Comparison of ENCODE assay signal across 8 cellular contexts in genomic region chr22:39319284-39320170, GRCh38. TPM values are rescaled to one million over a fixed set of nuclear protein-coding genes. Genes with fewer than 3 reads are reported as not detected.
A peak's percentile ranks its signal among the peaks of the same experiment; 100 is the strongest.
DNase-seq lines count a peak whose midpoint lies in the region; FAIRE-seq and TF ChIP-seq lines count a peak whose summit lies in the region.

RPL3 (minus strand) TSS chr22:39319623; CDS start chr22:39319597, 26 bp downstream.

- 2% methylated on average over 73 of the region's 73 CpGs; no CpG with 5 or more reads in 1 of the 2 experiments for WGBS in H1 (ENCODE audit: extremely low coverage in 1 of 2, insufficient coverage in 1 of 2, insufficient read length in 1 of 2, insufficient replicate concordance in 2 of 2, low coverage in 1 of 2, low lambda C conversion rate in 2 of 2, missing lambda C conversion rate in 1 of 2), 2 experiments
- whole genome bisulfite sequencing in mesenchymal stem cell, result under 1% methylated on average over 70 of the region's 73 CpGs

- FAIRE-seq in H1 (lab: Jason Lieb, UNC), result no peak

- peak; percentile 99 for DNase-seq in CMK (ENCODE audit: low read depth)
- peak; percentile 94 for DNase-seq in GM20000 (ENCODE audit: low spot score)
- DNase-seq in HT1080 (ENCODE audit: low read depth), result peak; percentile 98
- DNase-seq in NOMO-1 treated with DMSO at 0.1 percent for 48 hours (lab: John Stamatoyannopoulos, UW; ENCODE audit: unreplicated experiment), result peak; percentile 99
- peak; percentile 92 to 99 (median 98) for DNase-seq in activated CD8-positive, alpha-beta memory T cell treated with anti-CD3 and anti-CD28 coated beads for 48 hours (ENCODE audit: low read depth in 2 of 3, low spot score in 2 of 3)
- DNase-seq in H1 (ENCODE audit: low read depth in 1 of 2, low spot score in 2 of 2), result peak; percentile 90 to 99
- peak; percentile 98 for DNase-seq in mesenchymal stem cell
- DNase-seq in stimulated activated CD8-positive, alpha-beta memory T cell treated with anti-CD3 and anti-CD28 coated beads, Interleukin-12 subunit alpha, Interleukin-12 subunit beta, amount 100 ng/mL, for 4 hours (ENCODE audit: low read depth), result peak; percentile 94

- H3K4me3 ChIP-seq in H1 (ENCODE audit: extremely low read depth in 1 of 4, insufficient read depth in 2 of 4, low read depth in 3 of 4, low read length in 4 of 4) (peak within 1 kb of the TSS; percentile 95 to 99 (median 98)), mesenchymal stem cell (ENCODE audit: insufficient read depth in 1 of 2, low read depth in 1 of 2, low read length in 2 of 2) (peak within 1 kb of the TSS; percentile 84 to 99)

- peaks cover 3% of the 10 kb centered on the region for H3K79me1 ChIP-seq in H1 (ENCODE audit: low read depth, low read length)
- no peaks in the 10 kb centered on the region for H3K79me1 ChIP-seq in mesenchymal stem cell (replicated peaks; ENCODE audit: low read length, poor library complexity, severe bottlenecking)

- peaks cover 28 to 30% of the 10 kb centered on the region in 2 experiments for H4K20me1 ChIP-seq in H1 (replicated peaks in 1 of 2; ENCODE audit: control insufficient read depth in 1 of 2, insufficient read depth in 2 of 2, low read length in 2 of 2)

- H3K4me1 ChIP-seq in H1 (replicated peaks in 1 of 4; ENCODE audit: control insufficient read depth in 3 of 4, insufficient read depth in 4 of 4, low read length in 3 of 4), result peaks cover 0 to 15% (median 3%) of the 10 kb centered on the region in 4 experiments; a peak in 6 of 7 replicates
- peaks cover 17% of the 10 kb centered on the region for H3K4me1 ChIP-seq in mesenchymal stem cell (ENCODE audit: control insufficient read depth, insufficient read depth, low read depth, low read length)

- H3K14ac ChIP-seq in H1 (ENCODE audit: insufficient read length) (no peak within 1 kb of the TSS), mesenchymal stem cell (ENCODE audit: low read length in 2 of 2) (peak within 1 kb of the TSS; percentile 8 to 93)

- CTCF ChIA-PET in H1 (lab: Charles Lee; ENCODE audit: partially characterized antibody), result interaction anchor here (0.7 to 6.2 kb wide), 19 partner anchors 8 to 324 kb away, joined by 3 to 32 read pairs (median 4); no protein-coding TSS in a partner anchor

- H2BK5ac ChIP-seq in H1 (ENCODE audit: low read depth, low read length), result peak within 1 kb of the TSS; percentile 100
- H2BK5ac ChIP-seq in mesenchymal stem cell (ENCODE audit: low read depth, low read length, poor library complexity, severe bottlenecking), result peak within 1 kb of the TSS; percentile 68

- H3K79me2 ChIP-seq in H1 (ENCODE audit: control insufficient read depth in 1 of 2, insufficient read depth in 2 of 2, low read length in 2 of 2), result peaks cover 11 to 42% of the 10 kb centered on the region in 2 experiments

- TF ChIP-seq CTCF in GM20000 (IDR thresholded peaks at IDR 0.05; ENCODE audit: extremely low read depth, missing control alignments) (no peak), H1 (IDR thresholded peaks at IDR 0.05; ENCODE audit: control extremely low read depth in 1 of 3, insufficient read depth in 1 of 3, low read depth in 1 of 3, low read length in 3 of 3) (peak in 2 of 3 experiments; percentile 5 to 12; a peak in 3 of 4 replicates)

- H4K8ac ChIP-seq in H1 (ENCODE audit: extremely low read depth, insufficient read depth, low read length), result peak within 1 kb of the TSS; percentile 97
- H4K8ac ChIP-seq in mesenchymal stem cell (ENCODE audit: low read length), result peak within 1 kb of the TSS; percentile 97

- H3K56ac ChIP-seq in H1 (replicated peaks; ENCODE audit: insufficient read length, low read depth, low read length), result peak within 1 kb of the TSS; percentile 71

- H2BK12ac ChIP-seq in H1 (ENCODE audit: low read depth, low read length) (peak within 1 kb of the TSS; percentile 91; the same call in 1 of the 2 replicates), mesenchymal stem cell (ENCODE audit: low read length in 2 of 2) (peak within 1 kb of the TSS in 1 of 2 experiments; percentile 60)

- TF ChIP-seq EP300 in H1 (IDR thresholded peaks at IDR 0.05; ENCODE audit: borderline replicate concordance in 1 of 2, low read depth in 2 of 2, low read length in 2 of 2), result peak in 1 of 2 experiments; percentile 46; a peak in 1 of 3 replicates

- no peak for TF ChIP-seq RAD21 in H1 (IDR thresholded peaks at IDR 0.05 in 1 of 2, conservative IDR thresholded peaks at IDR 0.05 in 1 of 2; ENCODE audit: low read depth in 2 of 2, low read length in 2 of 2)

- H3K23me2 ChIP-seq in H1 (ENCODE audit: low read depth, low read length), result peaks cover 10% of the 10 kb centered on the region

- TF ChIP-seq POLR2A in H1 (IDR thresholded peaks at IDR 0.05; ENCODE audit: control extremely low read depth in 1 of 2, low read depth in 2 of 2, low read length in 2 of 2), result peak; percentile 99 to 100

- H3K23ac ChIP-seq in H1 (ENCODE audit: insufficient read length) (no peak within 1 kb of the TSS), mesenchymal stem cell (ENCODE audit: low read length in 2 of 2) (no peak within 1 kb of the TSS)

- H3K9ac ChIP-seq in H1 (replicated peaks in 1 of 4; ENCODE audit: extremely low read depth in 1 of 4, low read depth in 3 of 4, low read length in 3 of 4), result peak within 1 kb of the TSS; percentile 96 to 100 (median 99)
- H3K9ac ChIP-seq in mesenchymal stem cell (ENCODE audit: low read length), result peak within 1 kb of the TSS; percentile 100

- H3K27me3 ChIP-seq in H1 (replicated peaks in 1 of 4; ENCODE audit: control insufficient read depth in 3 of 4, extremely low read depth in 1 of 4, insufficient read depth in 3 of 4, low read length in 3 of 4) (no peaks in the 10 kb centered on the region), mesenchymal stem cell (ENCODE audit: control insufficient read depth in 1 of 2, insufficient read depth in 1 of 2, low read length in 2 of 2) (no peaks in the 10 kb centered on the region)

- H2BK120ac ChIP-seq in H1 (replicated peaks; ENCODE audit: low read depth, low read length), result no peak within 1 kb of the TSS
- H2BK120ac ChIP-seq in mesenchymal stem cell (ENCODE audit: low read depth, low read length), result peak within 1 kb of the TSS; percentile 61

- H2AK5ac ChIP-seq in H1 (ENCODE audit: low read depth, low read length) (peak within 1 kb of the TSS; percentile 70; the same call in 1 of the 2 replicates), mesenchymal stem cell (ENCODE audit: low read length, severe bottlenecking) (peak within 1 kb of the TSS; percentile 72)

- peak within 1 kb of the TSS; percentile 97 for H4K5ac ChIP-seq in H1 (ENCODE audit: insufficient read length, low read depth, low read length)

- H3K4ac ChIP-seq in H1 (replicated peaks; ENCODE audit: insufficient read length, low read depth, low read length) (peak within 1 kb of the TSS; percentile 55), mesenchymal stem cell (ENCODE audit: low read depth in 1 of 2, low read length in 2 of 2) (peak within 1 kb of the TSS; percentile 81 to 98)

- peaks cover 33 to 44% (median 38%) of the 10 kb centered on the region in 4 experiments for H3K36me3 ChIP-seq in H1 (ENCODE audit: control insufficient read depth in 2 of 4, insufficient read depth in 4 of 4, low read length in 3 of 4)
- peaks cover 29 to 42% of the 10 kb centered on the region in 2 experiments for H3K36me3 ChIP-seq in mesenchymal stem cell (ENCODE audit: control insufficient read depth in 1 of 2, insufficient read depth in 2 of 2, low read depth in 1 of 2, low read length in 2 of 2)

- H3K4me2 ChIP-seq in H1 (ENCODE audit: insufficient read depth in 1 of 2, low read depth in 2 of 2, low read length in 2 of 2) (peak within 1 kb of the TSS; percentile 89 to 91), mesenchymal stem cell (ENCODE audit: low read length, poor library complexity, severe bottlenecking) (peak within 1 kb of the TSS; percentile 94)

- H3K27ac ChIP-seq in H1 (ENCODE audit: low read depth, low read length), result peak within 1 kb of the TSS; percentile 97
- H3K27ac ChIP-seq in mesenchymal stem cell (ENCODE audit: low read length, poor library complexity, severe bottlenecking), result peak within 1 kb of the TSS; percentile 97

- H2BK20ac ChIP-seq in H1 (ENCODE audit: low read length), result no peak within 1 kb of the TSS

- H3K18ac ChIP-seq in H1 (ENCODE audit: extremely low read depth, low read length) (peak within 1 kb of the TSS; percentile 91), mesenchymal stem cell (ENCODE audit: low read depth in 1 of 2, low read length in 2 of 2) (peak within 1 kb of the TSS; percentile 83 to 98)

- H2AFZ ChIP-seq in H1 (ENCODE audit: low read length), result no peak within 1 kb of the TSS
- peak within 1 kb of the TSS; percentile 21 for H2AFZ ChIP-seq in mesenchymal stem cell (ENCODE audit: low read depth, low read length)

- peak within 1 kb of the TSS; percentile 91 for H4K91ac ChIP-seq in H1 (replicated peaks; ENCODE audit: insufficient read length, low read length)
- H4K91ac ChIP-seq in mesenchymal stem cell (ENCODE audit: low read length), result peak within 1 kb of the TSS; percentile 92

- POLR2A ChIA-PET in H1 (lab: Charles Lee; ENCODE audit: partially characterized antibody), result interaction anchor here (0.5 to 16.9 kb wide), 92 partner anchors 17 to 932 kb away, joined by 3 to 692 read pairs (median 5); partner anchors contain the start of genes APOBEC3C, ATF4, MIEF1 and SYNGR1

- H2BK15ac ChIP-seq in H1 (ENCODE audit: low read length) (peak within 1 kb of the TSS; percentile 48; the same call in 1 of the 2 replicates), mesenchymal stem cell (ENCODE audit: low read depth, poor library complexity, severe bottlenecking) (peak within 1 kb of the TSS; percentile 82)

- no peaks in the 10 kb centered on the region for H3K9me3 ChIP-seq in H1 (ENCODE audit: insufficient read depth in 2 of 2, low read depth in 1 of 2, low read length in 1 of 2)
- H3K9me3 ChIP-seq in mesenchymal stem cell (ENCODE audit: control insufficient read depth, low read length), result no peaks in the 10 kb centered on the region

TF ChIP-seq in H1, 55 proteins besides CTCF, POLR2A, EP300 and RAD21 (continues in another document):
- TF ChIP-seq BRCA1 (IDR thresholded peaks at IDR 0.05; ENCODE audit: low read depth, low read length), result no peak

RNA-seq across cellular contexts. Expression of gene RPL3, which starts in this region (rescaled TPM):
- 2,372 and 2,695 TPM in 2 replicates for total RNA-seq in HT1080 (2014; rRNA removed; shearing (Covaris generic))
- polyA plus RNA-seq in HT1080 (2015; cell fraction: cytosol; rRNA removed), result 3,293 and 3,906 TPM in 2 replicates
- 1,939 and 2,171 TPM in 2 replicates for polyA plus RNA-seq in HT1080 (2015; cell fraction: nucleus; rRNA removed)
- total RNA-seq in H1 (2021; fragmentation: NEBNext Ultra II Directional; extraction: Animal tissue kit (Norgen Biotek cat#: 25700)), result 2,801 and 2,865 TPM in 2 replicates
- polyA plus RNA-seq in H1 (2011; rRNA removed), result 5,362 and 5,466 TPM in 2 replicates
- 8,556 TPM for polyA plus RNA-seq in H1 (2011; cell fraction: cytosol; rRNA removed)
- 6,792 TPM for polyA plus RNA-seq in H1 (2011; cell fraction: nucleus; rRNA removed)
- polyA plus RNA-seq in H1 (2012, experiment 1 of 2), result 3,449 to 5,365 TPM (median 4,851 TPM) in 4 replicates
- polyA plus RNA-seq in H1 (2012, experiment 2 of 2), result 2,078 TPM
- polyA plus RNA-seq in H1 (2013, experiment 1 of 2), result 2,295 TPM
- 2,292 TPM for polyA plus RNA-seq in H1 (2013, experiment 2 of 2)
- 1,769 and 1,871 TPM in 2 replicates for polyA minus RNA-seq in H1 (2011; rRNA and poly(A)+ RNA removed)
- 1,662 TPM for polyA minus RNA-seq in H1 (2011; cell fraction: cytosol; rRNA and poly(A)+ RNA removed)
- 2,188 TPM for polyA minus RNA-seq in H1 (2011; cell fraction: nucleus; rRNA and poly(A)+ RNA removed)
- 1,826 TPM for polyA plus RNA-seq in mesenchymal stem cell (2013, experiment 1 of 2)
- 1,787 TPM for polyA plus RNA-seq in mesenchymal stem cell (2013, experiment 2 of 2)

Comparison
In these comparisons a context has a peak if more than half of its experiments do, and no peak if none do; other contexts are left out.
1. Peak in every context shown above with its lines: DNase-seq, H3K4me3 ChIP-seq and H3K27ac ChIP-seq.